1 cellular context compared by ENCODE assay signal in the genomic region with DNA sequence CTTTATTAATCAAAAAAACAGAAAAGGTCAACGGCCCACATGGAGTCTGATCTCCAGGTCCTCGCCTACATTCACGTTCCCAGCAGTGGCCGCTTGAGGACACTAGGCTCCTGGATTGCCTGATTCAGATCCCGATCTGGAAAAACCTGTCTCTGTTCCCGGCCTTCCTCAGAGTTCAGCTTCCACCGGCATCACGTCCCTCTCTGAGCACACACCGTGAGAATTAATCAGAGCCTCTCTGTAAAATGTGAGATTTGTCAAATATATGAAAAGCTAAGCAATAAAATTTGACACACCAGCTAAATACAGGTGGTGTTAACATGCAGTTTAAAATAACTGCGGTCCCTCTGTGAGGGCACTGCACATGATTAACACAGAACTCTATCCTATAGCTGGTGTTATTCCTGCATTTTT.
TF ChIP-seq lines count a peak whose summit lies in the region.

No MANE protein-coding gene starts in this region.

TF ChIP-seq in GM12878, 131 proteins besides CTCF, POLR2A, EP300 and RAD21 (continued from another document):
- TF ChIP-seq SUPT20H (IDR thresholded peaks at IDR 0.05; ENCODE audit: borderline replicate concordance, control insufficient read depth, low read depth, low read length) = no peak
